Comparison of ENCODE assay signal across 8 cellular contexts in the genomic region with DNA sequence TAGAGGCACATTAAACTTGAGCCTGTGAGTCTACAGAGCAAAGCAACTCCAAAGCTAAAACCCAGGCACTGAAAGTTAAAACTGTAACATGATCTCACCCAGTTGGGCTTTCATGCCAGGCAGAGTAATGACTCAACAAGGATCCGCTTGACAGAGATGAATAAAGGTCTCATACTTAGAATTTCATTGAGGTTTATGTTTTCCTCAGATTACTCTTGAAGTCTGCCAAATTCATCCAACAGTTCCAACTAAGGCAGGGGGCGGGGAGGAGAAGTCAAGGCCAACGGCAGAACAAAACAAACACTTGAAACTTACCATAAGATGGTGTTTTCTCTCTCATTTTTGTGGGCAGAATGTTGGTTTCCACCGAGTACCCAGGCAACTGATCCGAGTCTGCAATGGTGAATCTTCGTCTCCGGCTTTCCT.
DNase-seq lines count a peak whose midpoint lies in the region; ATAC-seq lines count a peak whose summit lies in the region.

No MANE protein-coding gene starts in this region.

- peaks cover 10% of the 10 kb centered on the region for H3K4me1 ChIP-seq in HUES48 (ENCODE audit: control insufficient read depth, insufficient read depth, low read length)
- H3K4me1 ChIP-seq in effector memory CD4-positive, alpha-beta T cell (ENCODE audit: control insufficient read depth, insufficient read depth, low read length, poor library complexity, severe bottlenecking): no peaks in the 10 kb centered on the region

- DNase-seq in amniotic stem cell (lab: John Stamatoyannopoulos, UW): peak; percentile 95
- peak; percentile 9 for DNase-seq in iPS DF 4.7 (ENCODE audit: extremely low read depth, low spot score)
- peak; percentile 50 to 53 for DNase-seq in stimulated activated CD4-positive, alpha-beta T cell treated with anti-CD3 and anti-CD28 coated beads, Interleukin-2, amount 100 ng/mL, for 24 hours
- DNase-seq in effector memory CD4-positive, alpha-beta T cell: no peak

- peak; percentile 59 for ATAC-seq in GM18867 (IDR thresholded peaks at IDR 0.05; ENCODE audit: unreplicated experiment)
- ATAC-seq in GM19395 (IDR thresholded peaks at IDR 0.05; ENCODE audit: unreplicated experiment): no peak
- ATAC-seq in HG03354 (IDR thresholded peaks at IDR 0.05; ENCODE audit: poor library complexity, severe bottlenecking, unreplicated experiment): no peak

- H3K9ac ChIP-seq in HUES48 (ENCODE audit: low read depth, low read length): no peak overlapping the region

- no peaks in the 10 kb centered on the region for H3K9me3 ChIP-seq in HUES48 (ENCODE audit: control insufficient read depth, insufficient read depth, low read length)
- H3K9me3 ChIP-seq in effector memory CD4-positive, alpha-beta T cell (ENCODE audit: control insufficient read depth, low read length): no peaks in the 10 kb centered on the region

- H3K36me3 ChIP-seq in HUES48 (ENCODE audit: control insufficient read depth, insufficient read depth, low read length): peaks cover 5% of the 10 kb centered on the region; the same call in 1 of the 2 replicates
- no peaks in the 10 kb centered on the region for H3K36me3 ChIP-seq in effector memory CD4-positive, alpha-beta T cell (ENCODE audit: control insufficient read depth, insufficient read depth, low read length)

- no peak overlapping the region for H3K4me3 ChIP-seq in HUES48 (ENCODE audit: low read depth, low read length)
- no peak overlapping the region for H3K4me3 ChIP-seq in effector memory CD4-positive, alpha-beta T cell (ENCODE audit: insufficient read depth, low read depth, low read length, poor library complexity, severe bottlenecking)

- peak overlapping the region; percentile 39 for H3K27ac ChIP-seq in HUES48 (ENCODE audit: low read depth, low read length)
- H3K27ac ChIP-seq in effector memory CD4-positive, alpha-beta T cell (ENCODE audit: insufficient read depth, low read length, poor library complexity, severe bottlenecking): no peak overlapping the region

- H3K27me3 ChIP-seq in HUES48 (ENCODE audit: control insufficient read depth, insufficient read depth, low read length): no peaks in the 10 kb centered on the region
- no peaks in the 10 kb centered on the region for H3K27me3 ChIP-seq in effector memory CD4-positive, alpha-beta T cell (replicated peaks; ENCODE audit: control insufficient read depth, insufficient read depth, low read length, poor library complexity, severe bottlenecking)

Comparison
In these comparisons a context has a peak if more than half of its experiments do, and no peak if none do; other contexts are left out.
1. DNase-seq: peak in amniotic stem cell (single experiment), iPS DF 4.7 (single experiment) and stimulated activated CD4-positive, alpha-beta T cell treated with anti-CD3 and anti-CD28 coated beads, Interleukin-2, amount 100 ng/mL, for 24 hours (2 of 2); none in effector memory CD4-positive, alpha-beta T cell (0 of 3).